1 cellular context compared by ENCODE assay signal in the genomic region with DNA sequence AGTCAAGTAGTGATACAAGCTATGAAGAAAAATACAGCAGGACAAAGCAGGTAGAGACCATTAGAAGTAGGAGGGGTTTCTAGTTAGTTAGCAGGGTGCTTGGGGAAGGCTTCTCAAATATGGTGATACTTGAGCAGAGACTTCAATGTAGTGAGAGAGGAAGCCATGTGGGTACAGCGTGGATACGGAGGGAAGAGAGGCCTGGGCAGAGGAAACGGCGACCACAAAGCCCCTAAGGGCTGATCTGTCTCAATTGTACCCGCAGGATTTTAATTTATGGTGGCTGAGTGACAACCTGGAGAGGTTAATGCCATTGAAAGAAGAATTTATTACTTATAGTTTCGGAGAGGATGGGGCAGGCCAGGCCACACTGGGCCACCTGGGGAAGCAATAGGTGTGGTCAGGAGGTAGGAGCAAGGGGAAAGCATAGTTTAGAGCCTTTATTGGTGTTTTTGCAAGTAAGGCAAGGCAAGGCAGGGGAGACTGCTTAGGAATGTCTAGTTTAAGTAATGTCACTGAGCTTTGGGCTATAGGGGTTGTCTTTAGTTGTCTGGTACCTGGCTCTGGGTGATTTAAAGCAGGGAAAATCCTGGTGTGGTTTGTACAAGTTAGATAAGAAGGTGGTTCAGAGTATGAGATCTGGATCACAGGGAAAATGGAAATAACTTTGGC.
TF ChIP-seq lines count a peak whose summit lies in the region.

No MANE protein-coding gene starts in this region.

TF ChIP-seq in GM23338, 12 proteins besides CTCF, POLR2A, EP300 and RAD21 (continued from another document):
- TF ChIP-seq NANOG (IDR thresholded peaks at IDR 0.05; ENCODE audit: borderline replicate concordance) (no peak), ZNF114 (CRISPR knock-in tag; IDR thresholded peaks at IDR 0.05) (no peak), CREB1 (CRISPR knock-in tag; IDR thresholded peaks at IDR 0.05; ENCODE audit: low read depth) (no peak), EZH2 (IDR thresholded peaks at IDR 0.05; ENCODE audit: low read depth, unreplicated experiment) (no peak), POLR2AphosphoS5 (IDR thresholded peaks at IDR 0.05; ENCODE audit: low read depth) (no peak), ZNF331 (CRISPR knock-in tag; IDR thresholded peaks at IDR 0.05; ENCODE audit: low read depth) (no peak), STAT1 (IDR thresholded peaks at IDR 0.05; ENCODE audit: unreplicated experiment) (no peak)
- TF ChIP-seq, protein P1, sequence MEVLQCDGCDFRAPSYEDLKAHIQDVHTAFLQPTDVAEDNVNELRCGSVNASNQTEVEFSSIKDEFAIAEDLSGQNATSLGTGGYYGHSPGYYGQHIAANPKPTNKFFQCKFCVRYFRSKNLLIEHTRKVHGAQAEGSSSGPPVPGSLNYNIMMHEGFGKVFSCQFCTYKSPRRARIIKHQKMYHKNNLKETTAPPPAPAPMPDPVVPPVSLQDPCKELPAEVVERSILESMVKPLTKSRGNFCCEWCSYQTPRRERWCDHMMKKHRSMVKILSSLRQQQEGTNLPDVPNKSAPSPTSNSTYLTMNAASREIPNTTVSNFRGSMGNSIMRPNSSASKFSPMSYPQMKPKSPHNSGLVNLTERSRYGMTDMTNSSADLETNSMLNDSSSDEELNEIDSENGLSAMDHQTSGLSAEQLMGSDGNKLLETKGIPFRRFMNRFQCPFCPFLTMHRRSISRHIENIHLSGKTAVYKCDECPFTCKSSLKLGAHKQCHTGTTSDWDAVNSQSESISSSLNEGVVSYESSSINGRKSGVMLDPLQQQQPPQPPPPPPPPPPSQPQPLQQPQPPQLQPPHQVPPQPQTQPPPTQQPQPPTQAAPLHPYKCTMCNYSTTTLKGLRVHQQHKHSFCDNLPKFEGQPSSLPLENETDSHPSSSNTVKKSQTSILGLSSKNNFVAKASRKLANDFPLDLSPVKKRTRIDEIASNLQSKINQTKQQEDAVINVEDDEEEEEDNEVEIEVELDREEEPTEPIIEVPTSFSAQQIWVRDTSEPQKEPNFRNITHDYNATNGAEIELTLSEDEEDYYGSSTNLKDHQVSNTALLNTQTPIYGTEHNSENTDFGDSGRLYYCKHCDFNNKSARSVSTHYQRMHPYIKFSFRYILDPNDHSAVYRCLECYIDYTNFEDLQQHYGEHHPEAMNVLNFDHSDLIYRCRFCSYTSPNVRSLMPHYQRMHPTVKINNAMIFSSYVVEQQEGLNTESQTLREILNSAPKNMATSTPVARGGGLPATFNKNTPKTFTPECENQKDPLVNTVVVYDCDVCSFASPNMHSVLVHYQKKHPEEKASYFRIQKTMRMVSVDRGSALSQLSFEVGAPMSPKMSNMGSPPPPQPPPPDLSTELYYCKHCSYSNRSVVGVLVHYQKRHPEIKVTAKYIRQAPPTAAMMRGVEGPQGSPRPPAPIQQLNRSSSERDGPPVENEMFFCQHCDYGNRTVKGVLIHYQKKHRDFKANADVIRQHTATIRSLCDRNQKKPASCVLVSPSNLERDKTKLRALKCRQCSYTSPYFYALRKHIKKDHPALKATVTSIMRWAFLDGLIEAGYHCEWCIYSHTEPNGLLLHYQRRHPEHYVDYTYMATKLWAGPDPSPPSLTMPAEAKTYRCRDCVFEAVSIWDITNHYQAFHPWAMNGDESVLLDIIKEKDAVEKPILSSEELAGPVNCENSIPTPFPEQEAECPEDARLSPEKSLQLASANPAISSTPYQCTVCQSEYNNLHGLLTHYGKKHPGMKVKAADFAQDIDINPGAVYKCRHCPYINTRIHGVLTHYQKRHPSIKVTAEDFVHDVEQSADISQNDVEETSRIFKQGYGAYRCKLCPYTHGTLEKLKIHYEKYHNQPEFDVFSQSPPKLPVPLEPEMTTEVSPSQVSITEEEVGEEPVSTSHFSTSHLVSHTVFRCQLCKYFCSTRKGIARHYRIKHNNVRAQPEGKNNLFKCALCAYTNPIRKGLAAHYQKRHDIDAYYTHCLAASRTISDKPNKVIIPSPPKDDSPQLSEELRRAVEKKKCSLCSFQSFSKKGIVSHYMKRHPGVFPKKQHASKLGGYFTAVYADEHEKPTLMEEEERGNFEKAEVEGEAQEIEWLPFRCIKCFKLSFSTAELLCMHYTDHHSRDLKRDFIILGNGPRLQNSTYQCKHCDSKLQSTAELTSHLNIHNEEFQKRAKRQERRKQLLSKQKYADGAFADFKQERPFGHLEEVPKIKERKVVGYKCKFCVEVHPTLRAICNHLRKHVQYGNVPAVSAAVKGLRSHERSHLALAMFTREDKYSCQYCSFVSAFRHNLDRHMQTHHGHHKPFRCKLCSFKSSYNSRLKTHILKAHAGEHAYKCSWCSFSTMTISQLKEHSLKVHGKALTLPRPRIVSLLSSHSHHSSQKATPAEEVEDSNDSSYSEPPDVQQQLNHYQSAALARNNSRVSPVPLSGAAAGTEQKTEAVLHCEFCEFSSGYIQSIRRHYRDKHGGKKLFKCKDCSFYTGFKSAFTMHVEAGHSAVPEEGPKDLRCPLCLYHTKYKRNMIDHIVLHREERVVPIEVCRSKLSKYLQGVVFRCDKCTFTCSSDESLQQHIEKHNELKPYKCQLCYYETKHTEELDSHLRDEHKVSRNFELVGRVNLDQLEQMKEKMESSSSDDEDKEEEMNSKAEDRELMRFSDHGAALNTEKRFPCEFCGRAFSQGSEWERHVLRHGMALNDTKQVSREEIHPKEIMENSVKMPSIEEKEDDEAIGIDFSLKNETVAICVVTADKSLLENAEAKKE (CRISPR knock-in tag; IDR thresholded peaks at IDR 0.05): no peak
- TF ChIP-seq, protein P2, sequence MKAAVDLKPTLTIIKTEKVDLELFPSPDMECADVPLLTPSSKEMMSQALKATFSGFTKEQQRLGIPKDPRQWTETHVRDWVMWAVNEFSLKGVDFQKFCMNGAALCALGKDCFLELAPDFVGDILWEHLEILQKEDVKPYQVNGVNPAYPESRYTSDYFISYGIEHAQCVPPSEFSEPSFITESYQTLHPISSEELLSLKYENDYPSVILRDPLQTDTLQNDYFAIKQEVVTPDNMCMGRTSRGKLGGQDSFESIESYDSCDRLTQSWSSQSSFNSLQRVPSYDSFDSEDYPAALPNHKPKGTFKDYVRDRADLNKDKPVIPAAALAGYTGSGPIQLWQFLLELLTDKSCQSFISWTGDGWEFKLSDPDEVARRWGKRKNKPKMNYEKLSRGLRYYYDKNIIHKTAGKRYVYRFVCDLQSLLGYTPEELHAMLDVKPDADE (IDR thresholded peaks at IDR 0.05): no peak
